16 cellular contexts compared by ENCODE assay signal in the genomic region with DNA sequence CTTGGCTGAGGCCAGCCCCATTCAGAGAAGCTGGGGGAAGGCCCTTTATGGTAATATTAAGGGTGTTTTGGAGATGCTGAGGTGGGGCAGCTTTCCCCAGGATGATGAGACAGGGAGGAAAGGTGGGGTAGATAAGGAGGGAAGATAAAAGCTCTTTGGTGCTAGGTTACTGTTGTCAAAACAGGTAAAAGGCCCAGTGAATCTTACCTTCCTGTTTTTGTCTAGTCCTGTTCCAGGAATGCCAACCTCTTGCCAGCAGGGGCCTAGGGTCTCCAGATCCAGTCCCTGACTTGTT. TPM values are rescaled to one million over a fixed set of nuclear protein-coding genes. Genes with fewer than 3 reads are reported as not detected.
DNase-seq lines count a peak whose midpoint lies in the region; ATAC-seq, FAIRE-seq and TF ChIP-seq lines count a peak whose summit lies in the region.
"Had no signal": no experiment of that assay in that cellular context is flagged by ENCODE, and none has a peak within 500 bp of the region (broad histone marks: within the 10 kb centered on the region; RNA-seq: fewer than 3 reads in every experiment).

No MANE protein-coding gene starts in this region.

- no peak for TF ChIP-seq POLR2A in GM12878 (IDR thresholded peaks at IDR 0.05; ENCODE audit: low read depth, low read length)

- peaks cover 33% of the 10 kb centered on the region for H3K4me1 Mint-ChIP-seq in activated CD4-positive, alpha-beta T cell treated with anti-CD3 and anti-CD28 coated beads for 36 hours
- H3K4me1 Mint-ChIP-seq in nephron = peaks cover 35% of the 10 kb centered on the region

- no peak for TF ChIP-seq EP300 in GM12878 (IDR thresholded peaks at IDR 0.05; ENCODE audit: borderline replicate concordance in 1 of 2, control insufficient read depth in 1 of 2, low read depth in 2 of 2, low read length in 2 of 2)

- peak overlapping the region; percentile 61 for H3K27ac Mint-ChIP-seq in activated CD4-positive, alpha-beta T cell treated with anti-CD3 and anti-CD28 coated beads for 36 hours
- H3K27ac Mint-ChIP-seq in nephron = peak overlapping the region; percentile 15 to 93 (median 54)
- H3K27ac Mint-ChIP-seq: naive B cell, progenitor cell of endocrine pancreas, WTC11 had no signal

- peaks cover 9% of the 10 kb centered on the region for H3K4me1 ChIP-seq in GM12878 (ENCODE audit: control insufficient read depth, insufficient read depth, low read length)

- H3K79me2 ChIP-seq in GM12878 (ENCODE audit: control insufficient read depth, insufficient read depth, low read length) = no peaks in the 10 kb centered on the region

- intact Hi-C loops in activated CD4-positive, alpha-beta T cell treated with anti-CD3 and anti-CD28 coated beads for 36 hours (cut with DNase I, micrococcal nuclease) = loop anchor here in 1 of 2 experiments (10.0 kb wide), 3 partner anchors 618 to 1152 kb away; a partner anchor contains a TSS
- intact Hi-C loops in GM12878 (cut with micrococcal nuclease; ENCODE audit: unreplicated experiment) = no loop called here

- H3K4me2 ChIP-seq in GM12878 (ENCODE audit: control insufficient read depth, insufficient read depth) = 0 out of 2 replicates have a peak overlapping the region, but pooled peaks have one; percentile 25
- H3K4me2 ChIP-seq: BLaER1 had no signal

- H3K9me3 ChIP-seq in GM12878 (replicated peaks; ENCODE audit: control insufficient read depth, insufficient read depth, low read length) = no peaks in the 10 kb centered on the region
- H3K9me3 ChIP-seq: BLaER1, Peyer's patch had no signal

- FAIRE-seq in GM12878 (lab: Jason Lieb, UNC) = no peak

- TF ChIP-seq RAD21 in GM12878 (IDR thresholded peaks at IDR 0.05; ENCODE audit: insufficient read depth, low read depth, low read length) = no peak

- H3K9me3 Mint-ChIP-seq in activated CD4-positive, alpha-beta T cell treated with anti-CD3 and anti-CD28 coated beads for 36 hours (ENCODE audit: low read depth) = no peaks in the 10 kb centered on the region
- no peaks in the 10 kb centered on the region for H3K9me3 Mint-ChIP-seq in nephron
- H3K9me3 Mint-ChIP-seq: WTC11 had no signal

- no TSS peak for BruUV-seq in GM12878 (replicated peaks; lab: Mats Ljungman, UMichigan)

- DNase-seq in activated CD4-positive, alpha-beta T cell treated with anti-CD3 and anti-CD28 coated beads for 36 hours = no peak
- no peak for DNase-seq in activated CD4-positive, alpha-beta T cell treated with anti-CD3 and anti-CD28 coated beads for 48 hours
- DNase-seq in T-helper 22 cell (ENCODE audit: low read depth) = peak; percentile 30
- no peak for DNase-seq in GM12878 (ENCODE audit: low read depth, low spot score)
- DNase-seq in DMS79 treated with DMSO at 0.1 percent for 48 hours (lab: John Stamatoyannopoulos, UW) = no peak
- DNase-seq in activated T-cell treated with anti-CD3 and anti-CD28 coated beads, Interleukin-2, amount 50 U/mL, for 1 hour = no peak
- DNase-seq: naive B cell, NCI-H1048, NCI-H748 treated with DMSO at 0.1 percent for 48 hours, Peyer's patch had no signal

- H4K20me1 ChIP-seq in GM12878 (ENCODE audit: control insufficient read depth, insufficient read depth) = no peaks in the 10 kb centered on the region
- H4K20me1 ChIP-seq: BLaER1 had no signal

- peaks cover 9% of the 10 kb centered on the region for H3K36me3 Mint-ChIP-seq in activated CD4-positive, alpha-beta T cell treated with anti-CD3 and anti-CD28 coated beads for 36 hours (ENCODE audit: low read depth)
- H3K36me3 Mint-ChIP-seq in nephron (ENCODE audit: low read depth) = peaks cover 35% of the 10 kb centered on the region

- no peaks in the 10 kb centered on the region for H3K27me3 Mint-ChIP-seq in activated CD4-positive, alpha-beta T cell treated with anti-CD3 and anti-CD28 coated beads for 36 hours
- H3K27me3 Mint-ChIP-seq in nephron (ENCODE audit: low read depth) = no peaks in the 10 kb centered on the region
- H3K27me3 Mint-ChIP-seq: naive B cell, progenitor cell of endocrine pancreas had no signal

- in situ Hi-C loops in GM12878 (cut with MboI) = no loop called here

- no peak for ATAC-seq in activated CD4-positive, alpha-beta T cell treated with anti-CD3 and anti-CD28 coated beads for 36 hours
- ATAC-seq in GM12878 (no peak), GM18502 (IDR thresholded peaks at IDR 0.05; ENCODE audit: poor library complexity, unreplicated experiment) (no peak)
- ATAC-seq: WTC11 had no signal

- H3K4me3 ChIP-seq in GM12878 = no peak overlapping the region
- H3K4me3 ChIP-seq: BLaER1, Peyer's patch had no signal

- no peak overlapping the region for H2AFZ ChIP-seq in GM12878 (ENCODE audit: control insufficient read depth, low read depth, low read length)

- no peak for TF ChIP-seq CTCF in GM12878 (IDR thresholded peaks at IDR 0.05 in 2 of 3, conservative IDR thresholded peaks at IDR 0.05 in 1 of 3; ENCODE audit: control insufficient read depth in 2 of 3, extremely low read depth in 1 of 3, insufficient read depth in 1 of 3, low read depth in 3 of 3, low read length in 3 of 3)
- TF ChIP-seq CTCF in nephron (IDR thresholded peaks at IDR 0.05; ENCODE audit: unreplicated experiment in 3 of 3) = no peak

- H3K27ac ChIP-seq in GM12878 (ENCODE audit: control insufficient read depth, insufficient read depth) = no peak overlapping the region
- H3K27ac ChIP-seq: BLaER1 had no signal

- no peaks in the 10 kb centered on the region for H3K27me3 ChIP-seq in GM12878 (replicated peaks in 1 of 2; ENCODE audit: control insufficient read depth in 2 of 2, insufficient read depth in 2 of 2, low read length in 1 of 2)
- H3K27me3 ChIP-seq: Peyer's patch had no signal

- no peak overlapping the region for H3K4me3 Mint-ChIP-seq in activated CD4-positive, alpha-beta T cell treated with anti-CD3 and anti-CD28 coated beads for 36 hours
- H3K4me3 Mint-ChIP-seq in nephron = peak overlapping the region; percentile 29 to 63 (median 59)
- H3K4me3 Mint-ChIP-seq: WTC11 had no signal

- POLR2A ChIA-PET in activated CD4-positive, alpha-beta T cell treated with anti-CD3 and anti-CD28 coated beads for 36 hours (lab: Charles Lee) = no interaction called here
- POLR2A ChIA-PET in GM12878 (lab: Charles Lee) = interaction anchor here (1.4 kb wide), 1 partner anchor 43 kb away, joined by 3 read pairs; a partner anchor contains a TSS

- RAD21 ChIA-PET in GM12878 (lab: Charles Lee; ENCODE audit: unreplicated experiment) = no interaction called here

- SMC1A ChIA-PET in GM12878 (lab: Charles Lee; ENCODE audit: uncharacterized antibody, unreplicated experiment) = no interaction called here

- H3K36me3 ChIP-seq in GM12878 (ENCODE audit: control insufficient read depth in 2 of 2, insufficient read depth in 2 of 2, low read length in 1 of 2) = no peaks in the 10 kb centered on the region
- H3K36me3 ChIP-seq: Peyer's patch had no signal

- no peak overlapping the region for H3K9ac ChIP-seq in GM12878 (ENCODE audit: control insufficient read depth, insufficient read depth, low read length)
- H3K9ac ChIP-seq: BLaER1 had no signal

- CTCF ChIA-PET in activated CD4-positive, alpha-beta T cell treated with anti-CD3 and anti-CD28 coated beads for 36 hours (lab: Charles Lee) = interaction anchor here (0.6 to 3.1 kb wide), 9 partner anchors 16 to 995 kb away, joined by 3 to 23 read pairs (median 3); a partner anchor contains a TSS
- CTCF ChIA-PET in GM12878 (lab: Yijun Ruan, JAX) = interaction anchor here (1.0 to 3.2 kb wide), 7 partner anchors 11 to 46 kb away, joined by 3 to 23 read pairs (median 5); a partner anchor contains a TSS

RNA-seq across cellular contexts. Expression of a gene that starts 0.8 kb away (rescaled TPM):
- under 1 TPM in 1 of 2 experiments, not detected in 1; 0.23 TPM for total RNA-seq in activated CD4-positive, alpha-beta T cell treated with anti-CD3 and anti-CD28 coated beads for 36 hours
- total RNA-seq in GM12878 (2013; cell fraction: nucleolus; rRNA removed) = not detected in 2 replicates
- not detected in 2 replicates for total RNA-seq in GM12878 (2014; rRNA removed)
- total RNA-seq in GM12878 (2014; rRNA removed; fragmentation: Illumina TruSeq; extraction: Trizol) = not detected in 2 replicates
- total RNA-seq in GM12878 (2021) = not detected in 2 replicates
- polyA plus RNA-seq in GM12878 (2011; ENCODE audit: low read depth) = not detected
- polyA plus RNA-seq in GM12878 (2011; rRNA removed) = not detected in 2 replicates
- polyA plus RNA-seq in GM12878 (2011; cell fraction: cytosol; rRNA removed) = 0.15 and 0.25 TPM in 2 replicates
- polyA plus RNA-seq in GM12878 (2011; cell fraction: nucleus; rRNA removed) = 0.34 and 1.1 TPM in 2 replicates
- not detected in 2 replicates for polyA plus RNA-seq in GM12878 (2012)
- polyA plus RNA-seq in GM12878 (2014; fragmentation: Illumina TruSeq; extraction: Trizol) = not detected in 2 replicates
- polyA plus RNA-seq in GM12878 (2014; fragmentation: Nextera tagmentation; extraction: Ambion mirVana) = under 1 TPM in 1 of 2 experiments, not detected in 1; 0.45 TPM
- not detected in 2 replicates for polyA plus RNA-seq in GM12878 (2014; rRNA removed)
- polyA plus RNA-seq in GM12878 (2016; fragmentation: Nextera tagmentation; extraction: Ambion mirVana) = not detected
- polyA minus RNA-seq in GM12878 (2011; rRNA and poly(A)+ RNA removed) = 0.37 TPM in 1 of 2 replicates, not detected in the other
- polyA minus RNA-seq in GM12878 (2011; cell fraction: cytosol; rRNA and poly(A)+ RNA removed) = not detected in 2 replicates
- polyA minus RNA-seq in GM12878 (2011; cell fraction: nucleus; rRNA and poly(A)+ RNA removed) = not detected in 2 replicates
- total RNA-seq: lung microvascular endothelial cell, Peyer's patch had no signal

RNA-seq across cellular contexts. Expression of a gene that starts 11.3 kb away (rescaled TPM):
- total RNA-seq in activated CD4-positive, alpha-beta T cell treated with anti-CD3 and anti-CD28 coated beads for 36 hours = 10 to 100 TPM; 18.3 to 21.3 TPM
- 26.1 and 28.4 TPM in 2 replicates for total RNA-seq in GM12878 (2013; cell fraction: nucleolus; rRNA removed)
- total RNA-seq in GM12878 (2014; rRNA removed) = 1.5 and 2.9 TPM in 2 replicates
- 1.7 and 2.6 TPM in 2 replicates for total RNA-seq in GM12878 (2014; rRNA removed; fragmentation: Illumina TruSeq; extraction: Trizol)
- 4.8 and 5.8 TPM in 2 replicates for total RNA-seq in GM12878 (2021)
- polyA plus RNA-seq in GM12878 (2011; ENCODE audit: low read depth) = 3.8 TPM
- polyA plus RNA-seq in GM12878 (2011; rRNA removed) = 3.5 and 5.7 TPM in 2 replicates
- polyA plus RNA-seq in GM12878 (2011; cell fraction: cytosol; rRNA removed) = 3.7 and 5.0 TPM in 2 replicates
- polyA plus RNA-seq in GM12878 (2011; cell fraction: nucleus; rRNA removed) = 66.8 and 68.7 TPM in 2 replicates
- polyA plus RNA-seq in GM12878 (2012) = 7.6 and 9.9 TPM in 2 replicates
- polyA plus RNA-seq in GM12878 (2014; fragmentation: Illumina TruSeq; extraction: Trizol) = 2.6 and 2.8 TPM in 2 replicates
- polyA plus RNA-seq in GM12878 (2014; fragmentation: Nextera tagmentation; extraction: Ambion mirVana) = under 1 TPM; 0.32 to 0.47 TPM
- 5.2 and 5.7 TPM in 2 replicates for polyA plus RNA-seq in GM12878 (2014; rRNA removed)
- polyA plus RNA-seq in GM12878 (2016; fragmentation: Nextera tagmentation; extraction: Ambion mirVana) = 1 to 10 TPM; 1.1 to 1.5 TPM
- 1.8 and 3.3 TPM in 2 replicates for polyA minus RNA-seq in GM12878 (2011; rRNA and poly(A)+ RNA removed)
- polyA minus RNA-seq in GM12878 (2011; cell fraction: cytosol; rRNA and poly(A)+ RNA removed) = 1.2 and 2.2 TPM in 2 replicates
- polyA minus RNA-seq in GM12878 (2011; cell fraction: nucleus; rRNA and poly(A)+ RNA removed) = 7.6 and 19.1 TPM in 2 replicates

RNA-seq across cellular contexts. Expression of a gene that starts 16.8 kb away (rescaled TPM):
- 10 to 100 TPM; 45.1 to 53.9 TPM for total RNA-seq in activated CD4-positive, alpha-beta T cell treated with anti-CD3 and anti-CD28 coated beads for 36 hours
- total RNA-seq in GM12878 (2013; cell fraction: nucleolus; rRNA removed) = 127 and 128 TPM in 2 replicates
- total RNA-seq in GM12878 (2014; rRNA removed) = 30.3 and 31.0 TPM in 2 replicates
- total RNA-seq in GM12878 (2014; rRNA removed; fragmentation: Illumina TruSeq; extraction: Trizol) = 9.3 and 10.3 TPM in 2 replicates
- 26.2 and 30.8 TPM in 2 replicates for total RNA-seq in GM12878 (2021)
- 15.7 TPM for polyA plus RNA-seq in GM12878 (2011; ENCODE audit: low read depth)
- 10.5 and 21.6 TPM in 2 replicates for polyA plus RNA-seq in GM12878 (2011; rRNA removed)
- polyA plus RNA-seq in GM12878 (2011; cell fraction: cytosol; rRNA removed) = 15.5 and 19.7 TPM in 2 replicates
- 216 and 276 TPM in 2 replicates for polyA plus RNA-seq in GM12878 (2011; cell fraction: nucleus; rRNA removed)
- polyA plus RNA-seq in GM12878 (2012) = 23.4 and 28.6 TPM in 2 replicates
- polyA plus RNA-seq in GM12878 (2014; fragmentation: Illumina TruSeq; extraction: Trizol) = 14.5 and 16.9 TPM in 2 replicates
- 10 to 100 TPM; 22.8 to 24.9 TPM for polyA plus RNA-seq in GM12878 (2014; fragmentation: Nextera tagmentation; extraction: Ambion mirVana)
- polyA plus RNA-seq in GM12878 (2014; rRNA removed) = 30.2 and 41.6 TPM in 2 replicates
- polyA plus RNA-seq in GM12878 (2016; fragmentation: Nextera tagmentation; extraction: Ambion mirVana) = 10 to 100 TPM; 28.8 to 34.1 TPM
- polyA minus RNA-seq in GM12878 (2011; rRNA and poly(A)+ RNA removed) = 19.0 and 27.7 TPM in 2 replicates
- polyA minus RNA-seq in GM12878 (2011; cell fraction: cytosol; rRNA and poly(A)+ RNA removed) = 6.3 and 7.0 TPM in 2 replicates
- 82.2 and 106 TPM in 2 replicates for polyA minus RNA-seq in GM12878 (2011; cell fraction: nucleus; rRNA and poly(A)+ RNA removed)

RNA-seq across cellular contexts. Expression of a gene that starts 25.7 kb away (rescaled TPM):
- 10 to 100 TPM; 63.6 to 68.0 TPM for total RNA-seq in activated CD4-positive, alpha-beta T cell treated with anti-CD3 and anti-CD28 coated beads for 36 hours
- 24.8 and 27.0 TPM in 2 replicates for total RNA-seq in GM12878 (2013; cell fraction: nucleolus; rRNA removed)
- total RNA-seq in GM12878 (2014; rRNA removed) (65.4 and 77.9 TPM in 2 replicates), GM12878 (2014; rRNA removed; fragmentation: Illumina TruSeq; extraction: Trizol) (38.6 and 44.3 TPM in 2 replicates), GM12878 (2021) (61.5 and 63.0 TPM in 2 replicates)
- polyA plus RNA-seq in GM12878 (2011; ENCODE audit: low read depth) = 16.1 TPM
- polyA plus RNA-seq in GM12878 (2011; rRNA removed) (7.6 and 12.9 TPM in 2 replicates), GM12878 (2014; fragmentation: Illumina TruSeq; extraction: Trizol) (64.7 and 76.0 TPM in 2 replicates), GM12878 (2014; fragmentation: Nextera tagmentation; extraction: Ambion mirVana) (10 to 100 TPM in 1 of 2 experiments, 1 to 10 TPM in 1; 7.1 to 19.6 TPM), GM12878 (2014; rRNA removed) (81.4 and 82.9 TPM in 2 replicates), GM12878 (2016; fragmentation: Nextera tagmentation; extraction: Ambion mirVana) (100 to 1,000 TPM; 110 to 133 TPM)
- polyA plus RNA-seq in GM12878 (2011; cell fraction: cytosol; rRNA removed) = 21.5 and 23.4 TPM in 2 replicates
- 13.0 and 13.5 TPM in 2 replicates for polyA plus RNA-seq in GM12878 (2011; cell fraction: nucleus; rRNA removed)
- 25.7 and 30.6 TPM in 2 replicates for polyA plus RNA-seq in GM12878 (2012)
- 13.1 and 18.7 TPM in 2 replicates for polyA minus RNA-seq in GM12878 (2011; rRNA and poly(A)+ RNA removed)
- 6.5 and 10.2 TPM in 2 replicates for polyA minus RNA-seq in GM12878 (2011; cell fraction: cytosol; rRNA and poly(A)+ RNA removed)
- polyA minus RNA-seq in GM12878 (2011; cell fraction: nucleus; rRNA and poly(A)+ RNA removed) = 11.7 and 17.3 TPM in 2 replicates

RNA-seq across cellular contexts. Expression of a gene that starts 27.8 kb away (rescaled TPM):
- total RNA-seq in activated CD4-positive, alpha-beta T cell treated with anti-CD3 and anti-CD28 coated beads for 36 hours = under 1 TPM; 0.30 to 0.66 TPM
- total RNA-seq in GM12878 (2013; cell fraction: nucleolus; rRNA removed) = not detected in 2 replicates
- total RNA-seq in GM12878 (2014; rRNA removed) (0.38 TPM in 1 of 2 replicates, not detected in the other), GM12878 (2014; rRNA removed; fragmentation: Illumina TruSeq; extraction: Trizol) (not detected in 2 replicates), GM12878 (2021) (not detected in 2 replicates)
- 1.6 TPM for polyA plus RNA-seq in GM12878 (2011; ENCODE audit: low read depth)
- polyA plus RNA-seq in GM12878 (2011; rRNA removed) (0.23 and 0.69 TPM in 2 replicates), GM12878 (2014; fragmentation: Illumina TruSeq; extraction: Trizol) (not detected in 2 replicates), GM12878 (2014; fragmentation: Nextera tagmentation; extraction: Ambion mirVana) (under 1 TPM in 1 of 2 experiments, not detected in 1; 0.42 TPM), GM12878 (2014; rRNA removed) (not detected in 2 replicates), GM12878 (2016; fragmentation: Nextera tagmentation; extraction: Ambion mirVana) (not detected)
- polyA plus RNA-seq in GM12878 (2011; cell fraction: cytosol; rRNA removed) = 0.97 and 1.0 TPM in 2 replicates
- 0.39 TPM in 1 of 2 replicates, not detected in the other for polyA plus RNA-seq in GM12878 (2011; cell fraction: nucleus; rRNA removed)
- polyA plus RNA-seq in GM12878 (2012) = 3.2 and 3.3 TPM in 2 replicates
- not detected in 2 replicates for polyA minus RNA-seq in GM12878 (2011; rRNA and poly(A)+ RNA removed)
- not detected in 2 replicates for polyA minus RNA-seq in GM12878 (2011; cell fraction: cytosol; rRNA and poly(A)+ RNA removed)
- not detected in 2 replicates for polyA minus RNA-seq in GM12878 (2011; cell fraction: nucleus; rRNA and poly(A)+ RNA removed)
- total RNA-seq: lung microvascular endothelial cell, Peyer's patch, WTC11 had no signal
